ENCODE assay signal across 29 cellular contexts in the genomic region with DNA sequence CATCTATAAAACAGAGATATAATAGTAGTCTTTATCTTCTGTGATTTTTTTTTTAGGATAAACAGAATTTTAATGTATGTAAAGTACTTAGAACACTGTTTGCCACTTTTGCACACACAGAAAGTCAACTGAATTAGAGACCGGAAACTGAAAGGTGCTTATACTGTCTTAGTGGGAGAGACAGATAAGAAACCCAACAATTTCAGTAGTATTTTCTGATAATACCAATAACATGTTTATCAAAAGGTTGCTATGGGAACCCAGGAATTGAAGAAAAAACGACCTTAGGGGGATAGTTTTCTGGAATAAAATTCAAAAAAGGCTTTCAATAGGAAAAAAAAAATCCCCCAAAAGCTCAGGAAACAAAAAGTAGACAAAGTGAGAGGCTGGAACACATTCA.
"Had no signal": no experiment of that assay in that cellular context is flagged by ENCODE, and none has a peak within 500 bp of the region (broad histone marks: within the 10 kb centered on the region; RNA-seq: fewer than 3 reads in every experiment).

No MANE protein-coding gene starts in this region.

- ATAC-seq: activated CD4-positive, CD25-positive, alpha-beta regulatory T cell treated with anti-CD3 and anti-CD28 coated beads, Interleukin-2, amount 50 U/mL, for 24 hours; activated CD8-positive, alpha-beta T cell treated with anti-CD3 and anti-CD28 coated beads for 36 hours; activated naive CD8-positive, alpha-beta T cell treated with anti-CD3 and anti-CD28 coated beads, Interleukin-2, amount 50 U/mL, for 24 hours; activated T-cell treated with anti-CD3 and anti-CD28 coated beads, Interleukin-2, amount 50 U/mL, for 4 hours; activated T-helper 17 cell treated with anti-CD3 and anti-CD28 coated beads, Interleukin-2, amount 50 U/mL, for 72 hours; body of pancreas; esophagus mucosa; T-helper 17 cell had no signal

- DNase-seq: activated B cell treated with CpG ODN at 0.5 μM for 24 hours; activated CD4-positive, alpha-beta T cell treated with anti-CD3 and anti-CD28 coated beads for 48 hours; activated CD4-positive, alpha-beta T cell treated with anti-CD3 and anti-CD28 coated beads, Interleukin-2, amount 50 U/mL, for 1 hour; activated CD4-positive, alpha-beta T cell treated with anti-CD3 and anti-CD28 coated beads, Interleukin-2, amount 50 U/mL, for 48 hours; activated CD8-positive, alpha-beta memory T cell treated with anti-CD3 and anti-CD28 coated beads for 24 hours; activated CD8-positive, alpha-beta T cell treated with anti-CD3 and anti-CD28 coated beads for 36 hours; activated effector memory CD4-positive, alpha-beta T cell treated with Interleukin-2 at 50 U/mL for 16 hours; activated gamma-delta T cell treated with Interleukin-2 at 50 U/mL for 16 hours; activated naive CD4-positive, alpha-beta T cell treated with Interleukin-2 at 50 U/mL for 16 hours; activated naive CD8-positive, alpha-beta T cell treated with anti-CD3 and anti-CD28 coated beads for 36 hours; activated naive CD8-positive, alpha-beta T cell treated with anti-CD3 and anti-CD28 coated beads, Interleukin-2, amount 50 U/mL, for 24 hours; activated T-cell treated with anti-CD3 and anti-CD28 coated beads, Interleukin-2, amount 50 U/mL, for 4 hours; adrenal gland; amygdala; aorta; body of pancreas; caudate nucleus; colonic mucosa; effector memory CD4-positive, alpha-beta T cell; endodermal cell; foreskin fibroblast; head of caudate nucleus; hippocampal formation; T-helper 17 cell; T1000; WERI-Rb-1 had no signal
